In genomic region chr2:157793053-157793612, GRCh38 we compare ENCODE assay signal across 12 cellular contexts.
DNase-seq lines count a peak whose midpoint lies in the region; ATAC-seq and TF ChIP-seq lines count a peak whose summit lies in the region.
"Had no signal": no experiment of that assay in that cellular context is flagged by ENCODE, and none has a peak within 500 bp of the region (broad histone marks: within the 10 kb centered on the region; RNA-seq: fewer than 3 reads in every experiment).

No MANE protein-coding gene starts in this region.

- H3K4me3 ChIP-seq in fibroblast of lung (replicated peaks in 1 of 4; ENCODE audit: control extremely low read depth in 1 of 4, insufficient read depth in 1 of 4, low read depth in 3 of 4, low read length in 4 of 4) (no peak overlapping the region), retinal pigment epithelial cell (ENCODE audit: low read length) (no peak overlapping the region)
- H3K4me3 ChIP-seq: spleen had no signal

- H3K27ac ChIP-seq in fibroblast of lung (ENCODE audit: insufficient read depth, low read length) = peak overlapping the region; percentile 4
- H3K27ac ChIP-seq: spleen had no signal

- H2AFZ ChIP-seq in fibroblast of lung (ENCODE audit: low read length) = no peak overlapping the region

- ATAC-seq in GM21737 (IDR thresholded peaks at IDR 0.05; ENCODE audit: unreplicated experiment) (no peak), HG02798 (IDR thresholded peaks at IDR 0.05; ENCODE audit: poor library complexity, unreplicated experiment) (no peak)
- ATAC-seq: effector memory CD8-positive, alpha-beta T cell had no signal

- peak overlapping the region; percentile 68 for H3K4me2 ChIP-seq in fibroblast of lung (ENCODE audit: extremely low read depth, insufficient read depth, low read length)

- no peaks in the 10 kb centered on the region for H3K9me3 ChIP-seq in fibroblast of lung (ENCODE audit: control insufficient read depth, insufficient read depth, low read depth, low read length)
- H3K9me3 ChIP-seq: spleen had no signal

- TF ChIP-seq CTCF in fibroblast of lung (conservative IDR thresholded peaks at IDR 0.05 in 1 of 2, IDR thresholded peaks at IDR 0.05 in 1 of 2; ENCODE audit: low read depth in 1 of 2, low read length in 2 of 2) (peak; percentile 25 to 48), retinal pigment epithelial cell (conservative IDR thresholded peaks at IDR 0.05; ENCODE audit: low read depth, low read length) (peak; percentile 36)

- peaks cover 7% of the 10 kb centered on the region for H3K4me1 ChIP-seq in fibroblast of lung (ENCODE audit: control insufficient read depth, extremely low read depth, insufficient read depth, low read length)
- H3K4me1 ChIP-seq: spleen had no signal

- H4K20me1 ChIP-seq in fibroblast of lung (ENCODE audit: control insufficient read depth, extremely low read depth, insufficient read depth, low read length) = peaks cover 2% of the 10 kb centered on the region

- H3K36me3 ChIP-seq in fibroblast of lung (ENCODE audit: control insufficient read depth, insufficient read depth, low read length) = no peaks in the 10 kb centered on the region

- no peaks in the 10 kb centered on the region for H3K27me3 ChIP-seq in fibroblast of lung (ENCODE audit: control insufficient read depth, insufficient read depth, low read length)
- H3K27me3 ChIP-seq: spleen had no signal

- H3K9ac ChIP-seq in fibroblast of lung (ENCODE audit: insufficient read depth, low read length) = no peak overlapping the region

- H3K79me2 ChIP-seq in fibroblast of lung (ENCODE audit: control insufficient read depth, insufficient read depth, low read length) = peaks cover 2% of the 10 kb centered on the region

- DNase-seq in COLO829 (ENCODE audit: low spot score) (peak; percentile 11), RPMI7951 (ENCODE audit: low read depth) (peak; percentile 17), fibroblast of lung (ENCODE audit: low read depth in 2 of 2) (no peak), retinal pigment epithelial cell (ENCODE audit: low read depth) (no peak), anterior cingulate cortex (lab: John Stamatoyannopoulos, UW) (no peak)
- no peak for DNase-seq in central memory CD4-positive, alpha-beta T cell
- DNase-seq: DND-41; effector memory CD8-positive, alpha-beta T cell; NCI-H446; spleen had no signal

Comparison
In these comparisons a context has a peak if more than half of its experiments do, and no peak if none do; other contexts are left out.
1. DNase-seq: peak in COLO829 (single experiment) and RPMI7951 (single experiment); none in fibroblast of lung (0 of 2), retinal pigment epithelial cell (single experiment), central memory CD4-positive, alpha-beta T cell (single experiment) and anterior cingulate cortex (0 of 58).